In genomic region chr7:105019269-105019668, GRCh38 we compare ENCODE assay signal across 13 cellular contexts. TPM values are rescaled to one million over a fixed set of nuclear protein-coding genes. Genes with fewer than 3 reads are reported as not detected.
DNase-seq lines count a peak whose midpoint lies in the region; ATAC-seq and TF ChIP-seq lines count a peak whose summit lies in the region.
"Had no signal": no experiment of that assay in that cellular context is flagged by ENCODE, and none has a peak within 500 bp of the region (broad histone marks: within the 10 kb centered on the region; RNA-seq: fewer than 3 reads in every experiment).

No MANE protein-coding gene starts in this region.

- H2AFZ ChIP-seq in neural cell (ENCODE audit: low read depth, low read length): no peak overlapping the region

- no peak for ATAC-seq in CD8-positive, alpha-beta T cell
- ATAC-seq in GM21723 (IDR thresholded peaks at IDR 0.05; ENCODE audit: unreplicated experiment): no peak
- ATAC-seq in HG02885 (IDR thresholded peaks at IDR 0.05; ENCODE audit: poor library complexity, unreplicated experiment): no peak
- no peak for ATAC-seq in GM19452 (IDR thresholded peaks at IDR 0.05; ENCODE audit: unreplicated experiment)

- H3K9me3 ChIP-seq in CD8-positive, alpha-beta T cell (ENCODE audit: low read length): no peaks in the 10 kb centered on the region
- no peaks in the 10 kb centered on the region for H3K9me3 ChIP-seq in neural cell (ENCODE audit: low read length)
- H3K9me3 ChIP-seq: esophagus squamous epithelium, prostate gland had no signal

- TF ChIP-seq RAD21 in neural cell (conservative IDR thresholded peaks at IDR 0.05): no peak

- no peak for TF ChIP-seq EP300 in neural cell (conservative IDR thresholded peaks at IDR 0.05; ENCODE audit: poor library complexity, severe bottlenecking)

- H3K27ac ChIP-seq in CD8-positive, alpha-beta T cell (ENCODE audit: low read depth, low read length): no peak overlapping the region
- H3K27ac ChIP-seq in neural cell (ENCODE audit: low read length): no peak overlapping the region
- H3K27ac ChIP-seq: prostate gland had no signal

- peaks cover 59% of the 10 kb centered on the region for H3K4me1 ChIP-seq in CD8-positive, alpha-beta T cell (ENCODE audit: insufficient read depth, low read length)
- H3K4me1 ChIP-seq: prostate gland had no signal

- H3K27me3 Mint-ChIP-seq in CD8-positive, alpha-beta T cell (ENCODE audit: low read depth): no peaks in the 10 kb centered on the region
- no peaks in the 10 kb centered on the region for H3K27me3 Mint-ChIP-seq in IgD-negative memory B cell
- peaks cover 20% of the 10 kb centered on the region for H3K27me3 Mint-ChIP-seq in brain

- H3K4me1 Mint-ChIP-seq in CD8-positive, alpha-beta T cell (ENCODE audit: low read depth): peaks cover 67% of the 10 kb centered on the region
- H3K4me1 Mint-ChIP-seq in IgD-negative memory B cell (peaks cover 52 to 56% (median 55%) of the 10 kb centered on the region in 3 donors), brain (peaks cover 69% of the 10 kb centered on the region)

- H3K27me3 ChIP-seq in CD8-positive, alpha-beta T cell (ENCODE audit: insufficient read depth, low read length): no peaks in the 10 kb centered on the region
- no peaks in the 10 kb centered on the region for H3K27me3 ChIP-seq in neural cell (ENCODE audit: insufficient read depth, low read depth, low read length)
- H3K27me3 ChIP-seq: esophagus squamous epithelium had no signal

- no peaks in the 10 kb centered on the region for H3K9me3 Mint-ChIP-seq in CD8-positive, alpha-beta T cell
- no peaks in the 10 kb centered on the region for H3K9me3 Mint-ChIP-seq in IgD-negative memory B cell
- H3K9me3 Mint-ChIP-seq in brain: peaks cover 0 to 2% (median 0%) of the 10 kb centered on the region in 5 experiments

- peak overlapping the region; percentile 63 for H3K4me3 Mint-ChIP-seq in CD8-positive, alpha-beta T cell
- peak overlapping the region in 3 of 4 donors; percentile 64 to 90 (median 80) for H3K4me3 Mint-ChIP-seq in IgD-negative memory B cell
- peak overlapping the region; percentile 65 to 100 (median 75) for H3K4me3 Mint-ChIP-seq in brain

- peak overlapping the region; percentile 41 for H3K27ac Mint-ChIP-seq in CD8-positive, alpha-beta T cell
- H3K27ac Mint-ChIP-seq in IgD-negative memory B cell: peak overlapping the region in 1 of 3 donors; percentile 88
- H3K27ac Mint-ChIP-seq in brain: peak overlapping the region in 2 of 5 experiments; percentile 68 to 75

- H3K4me3 ChIP-seq in CD8-positive, alpha-beta T cell (ENCODE audit: low read depth, low read length): no peak overlapping the region
- H3K4me3 ChIP-seq in neural cell (ENCODE audit: low read length): peak overlapping the region; percentile 86
- H3K4me3 ChIP-seq: prostate gland had no signal

- no peaks in the 10 kb centered on the region for H3K9me2 ChIP-seq in neural cell (ENCODE audit: insufficient read depth, low read length)

- DNase-seq in CD8-positive, alpha-beta T cell: no peak
- DNase-seq in stimulated activated CD4-positive, alpha-beta T cell treated with anti-CD3 and anti-CD28 coated beads, Interleukin-2, amount 100 ng/mL, for 48 hours: no peak
- DNase-seq: esophagus squamous epithelium, GF-D8, NCI-H446, T-helper 1 cell had no signal

- H3K4me2 ChIP-seq in neural cell (ENCODE audit: low read length): peak overlapping the region; percentile 83

- peaks cover 100% of the 10 kb centered on the region for H3K79me2 ChIP-seq in neural cell (replicated peaks; ENCODE audit: insufficient read depth, low read length)

- H3K9ac ChIP-seq in neural cell (ENCODE audit: low read length): no peak overlapping the region

- H3K36me3 ChIP-seq in CD8-positive, alpha-beta T cell (ENCODE audit: insufficient read depth, low read length): no peaks in the 10 kb centered on the region
- no peaks in the 10 kb centered on the region for H3K36me3 ChIP-seq in neural cell (ENCODE audit: insufficient read depth, low read length)
- H3K36me3 ChIP-seq: esophagus squamous epithelium, prostate gland had no signal

- CTCF ChIA-PET in CD8-positive, alpha-beta T cell (lab: Charles Lee): interaction anchor here (0.7 kb wide), 1 partner anchor 13 kb away, joined by 4 read pairs; no protein-coding TSS in a partner anchor

- H4K20me1 ChIP-seq in neural cell (ENCODE audit: insufficient read depth): peaks cover 54% of the 10 kb centered on the region

- POLR2A ChIA-PET in CD8-positive, alpha-beta T cell (lab: Charles Lee): interaction anchor here (0.9 kb wide), 1 partner anchor 9 kb away, joined by 4 read pairs; no protein-coding TSS in a partner anchor

- no peaks in the 10 kb centered on the region for H3F3A ChIP-seq in neural cell (ENCODE audit: insufficient read depth, low read length, poor library complexity, severe bottlenecking)

- peaks cover 39% of the 10 kb centered on the region for H3K36me3 Mint-ChIP-seq in CD8-positive, alpha-beta T cell
- H3K36me3 Mint-ChIP-seq in IgD-negative memory B cell (peaks cover 4% of the 10 kb centered on the region), brain (peaks cover 21% of the 10 kb centered on the region)

- intact Hi-C loops in CD8-positive, alpha-beta T cell (cut with DNase I, micrococcal nuclease): loop anchor here in 1 of 2 experiments (5.0 kb wide), 1 partner anchor 38 kb away; no protein-coding TSS in a partner anchor

- TF ChIP-seq CTCF in CD8-positive, alpha-beta T cell (IDR thresholded peaks at IDR 0.05): no peak
- TF ChIP-seq CTCF in brain (conservative IDR thresholded peaks at IDR 0.05): no peak
- no peak for TF ChIP-seq CTCF in neural cell (IDR thresholded peaks at IDR 0.05; ENCODE audit: poor library complexity, severe bottlenecking)

TF ChIP-seq in neural cell, 6 proteins besides CTCF, POLR2A, EP300 and RAD21:
- no peak for TF ChIP-seq POLR2AphosphoS5 (IDR thresholded peaks at IDR 0.05)
- TF ChIP-seq TAF1 (IDR thresholded peaks at IDR 0.05; ENCODE audit: low read depth): no peak
- TF ChIP-seq EZH2 (IDR thresholded peaks at IDR 0.05; ENCODE audit: borderline replicate concordance, insufficient read depth, low read length, poor library complexity, severe bottlenecking): no peak
- TF ChIP-seq MXI1 (conservative IDR thresholded peaks at IDR 0.05; ENCODE audit: poor library complexity, severe bottlenecking): no peak
- TF ChIP-seq REST (IDR thresholded peaks at IDR 0.05; ENCODE audit: borderline replicate concordance): no peak

RNA-seq across cellular contexts. Expression of gene KMT2E, which starts 5.3 kb away (rescaled TPM):
- total RNA-seq in CD8-positive, alpha-beta T cell: 100 to 1,000 TPM; 320 TPM
- polyA plus RNA-seq in IgD-negative memory B cell (239 TPM), brain (ENCODE audit: insufficient read depth, low read depth, low replicate concordance) (27.1 TPM), neural cell (78.4 and 91.8 TPM in 2 replicates)
- 367 and 473 TPM in 2 replicates for polyA minus RNA-seq in neural cell
